In genomic region chr17:35021520-35022380, GRCh38 we compare ENCODE assay signal across 9 cellular contexts. TPM values are rescaled to one million over a fixed set of nuclear protein-coding genes. Genes with fewer than 3 reads are reported as not detected.
DNase-seq lines count a peak whose midpoint lies in the region; ATAC-seq and TF ChIP-seq lines count a peak whose summit lies in the region.
"Had no signal": no experiment of that assay in that cellular context is flagged by ENCODE, and none has a peak within 500 bp of the region (broad histone marks: within the 10 kb centered on the region; RNA-seq: fewer than 3 reads in every experiment).

No MANE protein-coding gene starts in this region.

- H3K27me3 Mint-ChIP-seq in activated T-cell treated with anti-CD3 and anti-CD28 coated beads, Interleukin-2, amount 50 U/mL, for 24 hours, result no peaks in the 10 kb centered on the region

- H3K4me3 ChIP-seq in lung (no peak overlapping the region), thoracic aorta (no peak overlapping the region)

- peak overlapping the region; percentile 75 for H3K4me3 Mint-ChIP-seq in activated T-cell treated with anti-CD3 and anti-CD28 coated beads, Interleukin-2, amount 50 U/mL, for 24 hours

- peak overlapping the region; percentile 99 for H3K27ac ChIP-seq in angular gyrus (ENCODE audit: low read depth, low read length)
- peak overlapping the region; percentile 45 to 72 for H3K27ac ChIP-seq in lung (ENCODE audit: low read depth in 1 of 2, low read length in 1 of 2)
- peak overlapping the region; percentile 87 for H3K27ac ChIP-seq in thoracic aorta

- no peak for ATAC-seq in lung (ENCODE audit: insufficient read depth, low FRiP score)
- no peak for ATAC-seq in thoracic aorta (ENCODE audit: insufficient number of reproducible peaks, low FRiP score, low read depth)
- ATAC-seq in GM21576 (IDR thresholded peaks at IDR 0.05; ENCODE audit: unreplicated experiment), result no peak

- peak overlapping the region; percentile 97 for H3K27ac Mint-ChIP-seq in activated T-cell treated with anti-CD3 and anti-CD28 coated beads, Interleukin-2, amount 50 U/mL, for 24 hours

- no peak for DNase-seq in activated T-cell treated with anti-CD3 and anti-CD28 coated beads, Interleukin-2, amount 50 U/mL, for 24 hours
- no peak for DNase-seq in activated T-cell treated with anti-CD3 and anti-CD28 coated beads, Interleukin-2, amount 50 U/mL, for 1 hour
- no peak for DNase-seq in lung (ENCODE audit: low spot score)
- DNase-seq in thoracic aorta (ENCODE audit: low spot score), result no peak
- no peak for DNase-seq in SW 1271 (lab: John Stamatoyannopoulos, UW)
- no peak for DNase-seq in cortex of kidney (lab: John Stamatoyannopoulos, UW)
- DNase-seq: NCI-H1048 had no signal

- H3K9me3 Mint-ChIP-seq in activated T-cell treated with anti-CD3 and anti-CD28 coated beads, Interleukin-2, amount 50 U/mL, for 24 hours, result no peaks in the 10 kb centered on the region

- H3K9me3 ChIP-seq in lung (ENCODE audit: control insufficient read depth in 2 of 2, insufficient read depth in 1 of 2, low read length in 1 of 2), result no peaks in the 10 kb centered on the region
- no peaks in the 10 kb centered on the region for H3K9me3 ChIP-seq in thoracic aorta

- no peak for TF ChIP-seq CTCF in lung (IDR thresholded peaks at IDR 0.05; ENCODE audit: control extremely low read depth, extremely low read depth)
- TF ChIP-seq CTCF in thoracic aorta (IDR thresholded peaks at IDR 0.05), result no peak

- no peaks in the 10 kb centered on the region for H3K27me3 ChIP-seq in lung (ENCODE audit: control insufficient read depth, insufficient read depth)
- no peaks in the 10 kb centered on the region for H3K27me3 ChIP-seq in thoracic aorta (replicated peaks; ENCODE audit: insufficient read depth)

- peaks cover 60% of the 10 kb centered on the region for H3K36me3 Mint-ChIP-seq in activated T-cell treated with anti-CD3 and anti-CD28 coated beads, Interleukin-2, amount 50 U/mL, for 24 hours (ENCODE audit: low read depth)

- 89 to 97% methylated on average over 11 of the region's 11 CpGs for WGBS in lung, 2 donors

- peaks cover 49% of the 10 kb centered on the region for H3K4me1 Mint-ChIP-seq in activated T-cell treated with anti-CD3 and anti-CD28 coated beads, Interleukin-2, amount 50 U/mL, for 24 hours (ENCODE audit: low read depth)

- H3K36me3 ChIP-seq in lung (ENCODE audit: control insufficient read depth in 2 of 2, insufficient read depth in 2 of 2, low read length in 2 of 2), result peaks cover 4 to 14% of the 10 kb centered on the region in 2 donors
- H3K36me3 ChIP-seq in thoracic aorta, result no peaks in the 10 kb centered on the region

- H3K4me1 ChIP-seq in lung (ENCODE audit: control insufficient read depth in 2 of 2, insufficient read depth in 2 of 2, low read length in 2 of 2) (peaks cover 2 to 3% of the 10 kb centered on the region in 2 donors), thoracic aorta (ENCODE audit: control insufficient read depth in 1 of 2, low read depth in 2 of 2) (peaks cover 17 to 21% of the 10 kb centered on the region in 2 donors)

RNA-seq across cellular contexts. Expression of gene LIG3, which starts 41.4 kb away (rescaled TPM):
- 10 to 100 TPM; 35.1 to 40.9 TPM for total RNA-seq in lung
- 10 to 100 TPM in 1 of 2 donors, 1 to 10 TPM in 1; 6.2 to 17.1 TPM for polyA plus RNA-seq in lung
- total RNA-seq in thoracic aorta, result 10 to 100 TPM; 42.8 to 52.0 TPM

RNA-seq across cellular contexts. Expression of gene RFFL, which starts 41.8 kb away (rescaled TPM):
- total RNA-seq in lung, result 10 to 100 TPM; 18.4 to 38.1 TPM
- 10 to 100 TPM in 1 of 2 donors, 1 to 10 TPM in 1; 5.8 to 25.4 TPM for polyA plus RNA-seq in lung
- total RNA-seq in thoracic aorta, result 10 to 100 TPM; 22.0 to 30.9 TPM
